ENCODE assay signal across 20 cellular contexts in the genomic region with DNA sequence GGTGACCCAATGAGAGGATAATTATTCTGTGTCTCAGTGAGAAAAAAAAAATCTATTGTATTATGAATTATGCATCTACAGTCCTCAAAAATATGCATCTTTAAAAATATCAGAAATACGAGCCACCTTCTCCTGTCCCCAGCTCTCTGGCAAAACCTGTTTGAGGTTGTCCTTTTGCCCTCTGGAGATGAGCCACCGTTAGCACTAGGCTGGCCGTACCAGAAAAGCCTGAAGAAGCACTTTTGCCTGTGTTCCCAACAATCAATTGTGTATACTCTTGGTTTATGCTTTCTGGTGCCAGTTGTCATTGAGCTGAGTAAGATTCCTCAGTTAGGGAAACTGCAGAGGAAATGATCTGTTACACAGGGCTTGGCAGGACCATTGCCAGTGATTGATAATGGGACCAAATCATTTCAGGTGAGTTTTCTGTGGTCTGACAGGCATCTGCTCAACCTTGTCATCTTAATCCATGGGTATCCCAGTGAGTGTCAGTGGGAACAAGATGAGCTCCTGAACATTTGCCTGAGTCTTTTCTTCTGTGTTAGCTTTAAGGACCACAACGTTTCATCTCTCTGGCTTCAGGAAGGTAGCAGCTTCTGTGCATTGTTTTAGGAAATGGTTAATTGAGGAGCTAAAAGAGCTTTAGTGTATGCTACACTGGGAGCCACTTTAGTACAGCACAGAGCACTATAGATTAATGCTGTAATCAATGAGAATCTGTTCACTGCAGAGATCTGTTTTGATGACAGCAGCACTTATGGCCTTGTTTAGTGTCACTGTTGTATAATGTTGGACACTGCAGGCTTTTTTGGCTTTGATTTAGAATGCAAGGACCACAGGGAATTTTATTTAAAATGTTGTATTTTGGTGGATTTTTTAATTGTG.
DNase-seq lines count a peak whose midpoint lies in the region; ATAC-seq and TF ChIP-seq lines count a peak whose summit lies in the region.
"Had no signal": no experiment of that assay in that cellular context is flagged by ENCODE, and none has a peak within 500 bp of the region (broad histone marks: within the 10 kb centered on the region; RNA-seq: fewer than 3 reads in every experiment).

No MANE protein-coding gene starts in this region.

- H2AFZ ChIP-seq in mammary epithelial cell (ENCODE audit: low read depth, low read length) (no peak overlapping the region), Karpas-422 (ENCODE audit: low read length) (no peak overlapping the region)

- H3K79me2 ChIP-seq in mammary epithelial cell (ENCODE audit: insufficient read depth, low read length) (no peaks in the 10 kb centered on the region), Karpas-422 (ENCODE audit: low read length) (no peaks in the 10 kb centered on the region)

- dilution Hi-C loops in mammary epithelial cell (cut with HindIII; ENCODE audit: low sequenced_read_pairs), result no loop called here

- H3K27ac Mint-ChIP-seq in mesothelial cell of epicardium, result peak overlapping the region; percentile 28
- H3K27ac Mint-ChIP-seq in activated CD4-positive, alpha-beta T cell treated with anti-CD3 and anti-CD28 coated beads for 36 hours, result no peak overlapping the region
- H3K27ac Mint-ChIP-seq in activated naive CD4-positive, alpha-beta T cell treated with anti-CD3 and anti-CD28 coated beads for 36 hours, result no peak overlapping the region
- H3K27ac Mint-ChIP-seq: activated CD4-positive, alpha-beta T cell treated with anti-CD3 and anti-CD28 coated beads, Interleukin-2, amount 10 ng/mL, durations not matched to agents 7 days and 5 days; activated naive CD8-positive, alpha-beta T cell treated with anti-CD3 and anti-CD28 coated beads, Interleukin-2, amount 10 ng/mL, durations not matched to agents 7 days and 5 days; CD14-positive monocyte; naive B cell; stimulated activated naive B cell treated with anti-CD40 and anti-IgM and Interleukin-4, amounts not matched to agents 10 μg/mL and 1 μg/mL and 100 μg/mL, for 72 hours had no signal

- DNase-seq in breast epithelium (ENCODE audit: low spot score in 2 of 2) (peak; percentile 57 to 64), mammary epithelial cell (no peak), dorsolateral prefrontal cortex (peak in 1 of 10 donors; percentile 29), mesothelial cell of epicardium (ENCODE audit: low spot score in 2 of 2, unreplicated experiment in 2 of 2) (no peak), Karpas-422 (no peak)
- no peak for DNase-seq in central memory CD4-positive, alpha-beta T cell
- no peak for DNase-seq in activated CD4-positive, alpha-beta T cell treated with anti-CD3 and anti-CD28 coated beads for 36 hours
- no peak for DNase-seq in activated naive CD4-positive, alpha-beta T cell treated with anti-CD3 and anti-CD28 coated beads for 36 hours
- DNase-seq: activated CD4-positive, alpha-beta T cell treated with anti-CD3 and anti-CD28 coated beads, Interleukin-2, amount 10 ng/mL, durations not matched to agents 7 days and 5 days; activated naive CD8-positive, alpha-beta T cell treated with anti-CD3 and anti-CD28 coated beads, Interleukin-2, amount 10 ng/mL, durations not matched to agents 7 days and 5 days; cortex of kidney; DMS153; GOT3; heart right ventricle; naive B cell; NCI-H2029; NCI-H446 treated with DMSO at 0.1 percent for 48 hours; ovary; stimulated activated naive B cell treated with anti-CD40 and anti-IgM and Interleukin-4, amounts not matched to agents 10 μg/mL and 1 μg/mL and 100 μg/mL, for 72 hours had no signal

- in situ Hi-C loops in mammary epithelial cell (cut with MboI; ENCODE audit: low sequenced_read_pairs in 2 of 2), result no loop called here

- intact Hi-C loops in breast epithelium (cut with DNase I; ENCODE audit: low total_unique reads), result no loop called here
- intact Hi-C loops in mammary epithelial cell (cut with micrococcal nuclease), result no loop called here
- intact Hi-C loops in dorsolateral prefrontal cortex (cut with DNase I), result no loop called here
- intact Hi-C loops in activated CD4-positive, alpha-beta T cell treated with anti-CD3 and anti-CD28 coated beads for 36 hours (cut with DNase I, micrococcal nuclease), result no loop called here
- intact Hi-C loops in activated naive CD4-positive, alpha-beta T cell treated with anti-CD3 and anti-CD28 coated beads for 36 hours (cut with micrococcal nuclease), result no loop called here

- no peaks in the 10 kb centered on the region for H3K36me3 Mint-ChIP-seq in mesothelial cell of epicardium
- H3K36me3 Mint-ChIP-seq in activated CD4-positive, alpha-beta T cell treated with anti-CD3 and anti-CD28 coated beads for 36 hours (ENCODE audit: low read depth), result no peaks in the 10 kb centered on the region
- no peaks in the 10 kb centered on the region for H3K36me3 Mint-ChIP-seq in activated naive CD4-positive, alpha-beta T cell treated with anti-CD3 and anti-CD28 coated beads for 36 hours (ENCODE audit: low read depth)
- H3K36me3 Mint-ChIP-seq: activated naive CD8-positive, alpha-beta T cell treated with anti-CD3 and anti-CD28 coated beads, Interleukin-2, amount 10 ng/mL, durations not matched to agents 7 days and 5 days; CD14-positive monocyte; naive B cell; stimulated activated naive B cell treated with anti-CD40 and anti-IgM and Interleukin-4, amounts not matched to agents 10 μg/mL and 1 μg/mL and 100 μg/mL, for 72 hours had no signal

- H3K9ac ChIP-seq in mammary epithelial cell (ENCODE audit: insufficient read depth, low read length), result no peak overlapping the region
- no peak overlapping the region for H3K9ac ChIP-seq in Karpas-422 (ENCODE audit: low read length)

- no peak overlapping the region for H3K4me3 Mint-ChIP-seq in mesothelial cell of epicardium
- H3K4me3 Mint-ChIP-seq in activated CD4-positive, alpha-beta T cell treated with anti-CD3 and anti-CD28 coated beads for 36 hours, result no peak overlapping the region
- no peak overlapping the region for H3K4me3 Mint-ChIP-seq in activated naive CD4-positive, alpha-beta T cell treated with anti-CD3 and anti-CD28 coated beads for 36 hours
- H3K4me3 Mint-ChIP-seq: activated CD4-positive, alpha-beta T cell treated with anti-CD3 and anti-CD28 coated beads, Interleukin-2, amount 10 ng/mL, durations not matched to agents 7 days and 5 days; activated naive CD8-positive, alpha-beta T cell treated with anti-CD3 and anti-CD28 coated beads, Interleukin-2, amount 10 ng/mL, durations not matched to agents 7 days and 5 days; CD14-positive monocyte; naive B cell; stimulated activated naive B cell treated with anti-CD40 and anti-IgM and Interleukin-4, amounts not matched to agents 10 μg/mL and 1 μg/mL and 100 μg/mL, for 72 hours had no signal

- H3K27me3 ChIP-seq in breast epithelium (no peaks in the 10 kb centered on the region), mammary epithelial cell (ENCODE audit: insufficient read depth, low read length) (peaks cover 3% of the 10 kb centered on the region), dorsolateral prefrontal cortex (no peaks in the 10 kb centered on the region), Karpas-422 (ENCODE audit: low read length) (no peaks in the 10 kb centered on the region)
- H3K27me3 ChIP-seq: heart right ventricle, ovary had no signal

- TF ChIP-seq POLR2A in breast epithelium (IDR thresholded peaks at IDR 0.05), result no peak

- peaks cover 36% of the 10 kb centered on the region for H3K4me1 Mint-ChIP-seq in mesothelial cell of epicardium
- no peaks in the 10 kb centered on the region for H3K4me1 Mint-ChIP-seq in activated CD4-positive, alpha-beta T cell treated with anti-CD3 and anti-CD28 coated beads for 36 hours
- H3K4me1 Mint-ChIP-seq in activated naive CD4-positive, alpha-beta T cell treated with anti-CD3 and anti-CD28 coated beads for 36 hours (ENCODE audit: low read depth), result no peaks in the 10 kb centered on the region
- H3K4me1 Mint-ChIP-seq: activated CD4-positive, alpha-beta T cell treated with anti-CD3 and anti-CD28 coated beads, Interleukin-2, amount 10 ng/mL, durations not matched to agents 7 days and 5 days; activated naive CD8-positive, alpha-beta T cell treated with anti-CD3 and anti-CD28 coated beads, Interleukin-2, amount 10 ng/mL, durations not matched to agents 7 days and 5 days; CD14-positive monocyte; naive B cell; stimulated activated naive B cell treated with anti-CD40 and anti-IgM and Interleukin-4, amounts not matched to agents 10 μg/mL and 1 μg/mL and 100 μg/mL, for 72 hours had no signal

- H3K27me3 Mint-ChIP-seq in mesothelial cell of epicardium (ENCODE audit: low read depth), result no peaks in the 10 kb centered on the region
- H3K27me3 Mint-ChIP-seq in activated CD4-positive, alpha-beta T cell treated with anti-CD3 and anti-CD28 coated beads for 36 hours, result no peaks in the 10 kb centered on the region
- no peaks in the 10 kb centered on the region for H3K27me3 Mint-ChIP-seq in activated naive CD4-positive, alpha-beta T cell treated with anti-CD3 and anti-CD28 coated beads for 36 hours (ENCODE audit: low read depth)
- H3K27me3 Mint-ChIP-seq: activated CD4-positive, alpha-beta T cell treated with anti-CD3 and anti-CD28 coated beads, Interleukin-2, amount 10 ng/mL, durations not matched to agents 7 days and 5 days; activated naive CD8-positive, alpha-beta T cell treated with anti-CD3 and anti-CD28 coated beads, Interleukin-2, amount 10 ng/mL, durations not matched to agents 7 days and 5 days; stimulated activated naive B cell treated with anti-CD40 and anti-IgM and Interleukin-4, amounts not matched to agents 10 μg/mL and 1 μg/mL and 100 μg/mL, for 72 hours had no signal

- H3K4me2 ChIP-seq in mammary epithelial cell (ENCODE audit: insufficient read depth, low read depth, low read length), result no peak overlapping the region
- H3K4me2 ChIP-seq in Karpas-422 (ENCODE audit: low read depth, low read length, poor library complexity, severe bottlenecking), result no peak overlapping the region

- TF ChIP-seq CTCF in breast epithelium (IDR thresholded peaks at IDR 0.05) (no peak), mammary epithelial cell (conservative IDR thresholded peaks at IDR 0.05 in 1 of 2, IDR thresholded peaks at IDR 0.05 in 1 of 2; ENCODE audit: extremely low read depth in 1 of 2, insufficient read depth in 1 of 2, low read depth in 1 of 2, low read length in 2 of 2) (no peak), dorsolateral prefrontal cortex (IDR thresholded peaks at IDR 0.05 in 54 of 56, conservative IDR thresholded peaks at IDR 0.05 in 2 of 56; ENCODE audit: low read depth in 1 of 56, partially characterized antibody in 56 of 56) (no peak), mesothelial cell of epicardium (IDR thresholded peaks at IDR 0.05; ENCODE audit: unreplicated experiment) (no peak)

- ATAC-seq in activated CD4-positive, alpha-beta T cell treated with anti-CD3 and anti-CD28 coated beads for 36 hours, result no peak
- ATAC-seq: heart right ventricle; stimulated activated naive B cell treated with anti-CD40 and anti-IgM and Interleukin-4, amounts not matched to agents 10 μg/mL and 1 μg/mL and 100 μg/mL, for 72 hours had no signal

- H3K4me3 ChIP-seq in breast epithelium (no peak overlapping the region), mammary epithelial cell (replicated peaks in 1 of 3; ENCODE audit: insufficient read depth in 1 of 3, low read depth in 2 of 3, low read length in 3 of 3) (no peak overlapping the region), dorsolateral prefrontal cortex (peak overlapping the region in 40 of 59 donors; percentile 6 to 51 (median 28)), Karpas-422 (ENCODE audit: low read length) (no peak overlapping the region)
- H3K4me3 ChIP-seq: heart right ventricle, ovary had no signal

- no peaks in the 10 kb centered on the region for H3K36me3 ChIP-seq in breast epithelium
- no peaks in the 10 kb centered on the region for H3K36me3 ChIP-seq in mammary epithelial cell (ENCODE audit: insufficient read depth, low read length)
- no peaks in the 10 kb centered on the region for H3K36me3 ChIP-seq in Karpas-422 (ENCODE audit: insufficient read depth, low read length)
- H3K36me3 ChIP-seq: heart right ventricle, ovary had no signal

- BruUV-seq in mammary epithelial cell (replicated peaks; lab: Mats Ljungman, UMichigan), result no TSS peak

- no peaks in the 10 kb centered on the region for H3K9me3 Mint-ChIP-seq in mesothelial cell of epicardium
- no peaks in the 10 kb centered on the region for H3K9me3 Mint-ChIP-seq in activated CD4-positive, alpha-beta T cell treated with anti-CD3 and anti-CD28 coated beads for 36 hours (ENCODE audit: low read depth)
- no peaks in the 10 kb centered on the region for H3K9me3 Mint-ChIP-seq in activated naive CD4-positive, alpha-beta T cell treated with anti-CD3 and anti-CD28 coated beads for 36 hours
- H3K9me3 Mint-ChIP-seq: activated CD4-positive, alpha-beta T cell treated with anti-CD3 and anti-CD28 coated beads, Interleukin-2, amount 10 ng/mL, durations not matched to agents 7 days and 5 days; activated naive CD8-positive, alpha-beta T cell treated with anti-CD3 and anti-CD28 coated beads, Interleukin-2, amount 10 ng/mL, durations not matched to agents 7 days and 5 days; CD14-positive monocyte; naive B cell; stimulated activated naive B cell treated with anti-CD40 and anti-IgM and Interleukin-4, amounts not matched to agents 10 μg/mL and 1 μg/mL and 100 μg/mL, for 72 hours had no signal

- H4K20me1 ChIP-seq in mammary epithelial cell (ENCODE audit: insufficient read depth, low read length), result no peaks in the 10 kb centered on the region
- no peaks in the 10 kb centered on the region for H4K20me1 ChIP-seq in Karpas-422 (ENCODE audit: insufficient read depth, low read depth, low read length)

- H3K4me1 ChIP-seq in breast epithelium (no peaks in the 10 kb centered on the region), mammary epithelial cell (ENCODE audit: insufficient read depth, low read length) (no peaks in the 10 kb centered on the region), Karpas-422 (ENCODE audit: low read length) (no peaks in the 10 kb centered on the region)
- H3K4me1 ChIP-seq: heart right ventricle had no signal

- POLR2A ChIA-PET in activated CD4-positive, alpha-beta T cell treated with anti-CD3 and anti-CD28 coated beads for 36 hours (lab: Charles Lee), result no interaction called here

- CTCF ChIA-PET in mammary epithelial cell (lab: Charles Lee; ENCODE audit: low non-redundant PET), result no interaction called here
- CTCF ChIA-PET in activated CD4-positive, alpha-beta T cell treated with anti-CD3 and anti-CD28 coated beads for 36 hours (lab: Charles Lee), result interaction anchor here (0.7 kb wide), 1 partner anchor 10 kb away, joined by 3 read pairs; no protein-coding TSS in a partner anchor
- CTCF ChIA-PET in activated naive CD4-positive, alpha-beta T cell treated with anti-CD3 and anti-CD28 coated beads for 36 hours (lab: Charles Lee), result interaction anchor here (0.7 kb wide), 1 partner anchor 231 kb away, joined by 3 read pairs; no protein-coding TSS in a partner anchor

- WGBS in mammary epithelial cell (ENCODE audit: low coverage, missing lambda C conversion rate), result 7% methylated on average over 4 of the region's 4 CpGs

- H3K9me3 ChIP-seq in breast epithelium (no peaks in the 10 kb centered on the region), mammary epithelial cell (replicated peaks; ENCODE audit: insufficient read depth, low read length) (no peaks in the 10 kb centered on the region), Karpas-422 (ENCODE audit: low read length) (no peaks in the 10 kb centered on the region)
- H3K9me3 ChIP-seq: heart right ventricle, ovary had no signal

- peak overlapping the region in 1 of 2 donors; percentile 24 for H3K27ac ChIP-seq in breast epithelium
- H3K27ac ChIP-seq in mammary epithelial cell (ENCODE audit: insufficient read depth, low read depth, low read length), result no peak overlapping the region
- H3K27ac ChIP-seq in dorsolateral prefrontal cortex, result peak overlapping the region in 18 of 59 donors; percentile 2 to 77 (median 22)
- no peak overlapping the region for H3K27ac ChIP-seq in Karpas-422 (ENCODE audit: low read length)
- H3K27ac ChIP-seq: heart right ventricle, ovary had no signal

- no peaks in the 10 kb centered on the region for H3K9me2 ChIP-seq in Karpas-422 (replicated peaks; ENCODE audit: insufficient read depth, low read length)

Comparison
In these comparisons a context has a peak if more than half of its experiments do, and no peak if none do; other contexts are left out.
1. DNase-seq: peak in breast epithelium (2 of 2); none in mammary epithelial cell (single experiment), mesothelial cell of epicardium (0 of 2), central memory CD4-positive, alpha-beta T cell (single experiment), activated CD4-positive, alpha-beta T cell treated with anti-CD3 and anti-CD28 coated beads for 36 hours (single experiment), activated naive CD4-positive, alpha-beta T cell treated with anti-CD3 and anti-CD28 coated beads for 36 hours (single experiment) and Karpas-422 (single experiment).
2. H3K4me3 ChIP-seq: peak in dorsolateral prefrontal cortex (40 of 59); none in breast epithelium (0 of 3), mammary epithelial cell (0 of 3) and Karpas-422 (single experiment).